In genomic region chr9:34962530-34962929, GRCh38 we compare ENCODE assay signal across 24 cellular contexts. TPM values are rescaled to one million over a fixed set of nuclear protein-coding genes. Genes with fewer than 3 reads are reported as not detected.
"Had no signal": no experiment of that assay in that cellular context is flagged by ENCODE, and none has a peak within 500 bp of the region (broad histone marks: within the 10 kb centered on the region; RNA-seq: fewer than 3 reads in every experiment).

No MANE protein-coding gene starts in this region.

- H3K36me3 Mint-ChIP-seq: activated naive CD8-positive, alpha-beta T cell; naive thymus-derived CD4-positive, alpha-beta T cell; stimulated activated memory B cell treated with anti-CD40 and anti-IgM and Interleukin-4, amounts not matched to agents 10 μg/mL and 1 μg/mL and 100 μg/mL, for 72 hours; WTC11 had no signal

- H3K9me3 Mint-ChIP-seq: activated T-helper 2 cell treated with anti-CD3 and anti-CD28 coated beads, Interferon-gamma antibody, Interleukin-2, Interleukin-4, amounts not matched to agents 10 μg/mL and 5 μg/mL and 100 μg/mL, durations not matched to agents 14 hours and 24 hours and 36 hours; central memory CD8-positive, alpha-beta T cell; endodermal cell; naive thymus-derived CD4-positive, alpha-beta T cell; neural crest cell; stimulated activated memory B cell treated with anti-CD40 and anti-IgM and Interleukin-4, amounts not matched to agents 10 μg/mL and 1 μg/mL and 100 μg/mL, for 72 hours; T-helper 1 cell treated with Interleukin-12 subunit alpha and Interleukin-12 subunit beta and Interleukin-4 antibody, amounts not matched to agents 30 μg/mL and 1 μg/mL, for 36 hours; WTC11 had no signal

- DNase-seq: activated naive CD4-positive, alpha-beta T cell; activated T-cell treated with anti-CD3 and anti-CD28 coated beads for 4 hours; adrenal gland; endodermal cell; heart right ventricle; left lung; small intestine; stomach; T1000; transverse colon; uterus had no signal

- H3K9me3 ChIP-seq: adrenal gland, ascending aorta, heart right ventricle, left lung, stomach, transverse colon, uterus had no signal

- H3K27me3 ChIP-seq: ascending aorta, uterus had no signal

- H3K4me3 Mint-ChIP-seq: central memory CD8-positive, alpha-beta T cell; endodermal cell; naive thymus-derived CD4-positive, alpha-beta T cell; neural crest cell; stimulated activated memory B cell treated with anti-CD40 and anti-IgM and Interleukin-4, amounts not matched to agents 10 μg/mL and 1 μg/mL and 100 μg/mL, for 72 hours; T-helper 1 cell treated with Interleukin-12 subunit alpha and Interleukin-12 subunit beta and Interleukin-4 antibody, amounts not matched to agents 30 μg/mL and 1 μg/mL, for 36 hours; WTC11 had no signal

- H3K36me3 ChIP-seq: adrenal gland, ascending aorta, heart right ventricle, left lung, stomach, transverse colon, uterus had no signal

- H3K27ac Mint-ChIP-seq: activated naive CD8-positive, alpha-beta T cell; activated T-helper 2 cell treated with anti-CD3 and anti-CD28 coated beads, Interferon-gamma antibody, Interleukin-2, Interleukin-4, amounts not matched to agents 10 μg/mL and 5 μg/mL and 100 μg/mL, durations not matched to agents 14 hours and 24 hours and 36 hours; endodermal cell; naive thymus-derived CD4-positive, alpha-beta T cell; stimulated activated memory B cell treated with anti-CD40 and anti-IgM and Interleukin-4, amounts not matched to agents 10 μg/mL and 1 μg/mL and 100 μg/mL, for 72 hours; T-helper 1 cell treated with Interleukin-12 subunit alpha and Interleukin-12 subunit beta and Interleukin-4 antibody, amounts not matched to agents 30 μg/mL and 1 μg/mL, for 36 hours; WTC11 had no signal

- H3K4me1 Mint-ChIP-seq: central memory CD8-positive, alpha-beta T cell had no signal

- H3K27ac ChIP-seq: adrenal gland, ascending aorta, coronary artery, heart right ventricle, left lung, stomach, transverse colon, uterus had no signal

- ATAC-seq: naive thymus-derived CD4-positive, alpha-beta T cell; sciatic nerve; WTC11 had no signal

- H3K4me3 ChIP-seq: adrenal gland, ascending aorta, coronary artery, heart right ventricle, left lung, stomach, transverse colon, uterus had no signal

RNA-seq across cellular contexts. Expression of gene PHF24, which starts 4.4 kb away (rescaled TPM):
- total RNA-seq: activated T-helper 2 cell treated with anti-CD3 and anti-CD28 coated beads, Interferon-gamma antibody, Interleukin-2, Interleukin-4, amounts not matched to agents 10 μg/mL and 5 μg/mL and 100 μg/mL, durations not matched to agents 14 hours and 24 hours and 36 hours; ascending aorta; lung microvascular endothelial cell; naive thymus-derived CD4-positive, alpha-beta T cell; osteoblast had no signal
- polyA plus RNA-seq: naive thymus-derived CD4-positive, alpha-beta T cell had no signal
